ENCODE assay signal across 1 cellular context in genomic region chr11:67584205-67584880, GRCh38.
TF ChIP-seq lines count a peak whose summit lies in the region.

No MANE protein-coding gene starts in this region.

TF ChIP-seq in SK-N-SH treated with all-trans-retinoic acid at 6 μM for 48 hours, 23 proteins besides CTCF, POLR2A, EP300 and RAD21 (continued from another document):
- TF ChIP-seq POU6F1 (CRISPR knock-in tag; IDR thresholded peaks at IDR 0.05; ENCODE audit: borderline replicate concordance, low read depth) (no peak), ARNTL (CRISPR knock-in tag; IDR thresholded peaks at IDR 0.05; ENCODE audit: borderline replicate concordance, low read depth) (no peak), ZFP3 (CRISPR knock-in tag; IDR thresholded peaks at IDR 0.05) (no peak), ZFP30 (CRISPR knock-in tag; IDR thresholded peaks at IDR 0.05) (no peak), CREB5 (CRISPR knock-in tag; IDR thresholded peaks at IDR 0.05; ENCODE audit: low read depth) (no peak), TOX (CRISPR knock-in tag; IDR thresholded peaks at IDR 0.05; ENCODE audit: borderline replicate concordance) (no peak)
TF ChIP-seq in SK-N-SH treated with all-trans-retinoic acid at 6 μM for 48 hours: peak in this region for 0.
